Comparison of ENCODE assay signal across 20 cellular contexts in genomic region chr17:11285946-11286345, GRCh38. TPM values are rescaled to one million over a fixed set of nuclear protein-coding genes. Genes with fewer than 3 reads are reported as not detected.
A peak's percentile ranks its signal among the peaks of the same experiment; 100 is the strongest.
DNase-seq lines count a peak whose midpoint lies in the region; ATAC-seq and TF ChIP-seq lines count a peak whose summit lies in the region.
"Had no signal": no experiment of that assay in that cellular context is flagged by ENCODE, and none has a peak within 500 bp of the region (broad histone marks: within the 10 kb centered on the region; RNA-seq: fewer than 3 reads in every experiment).

No MANE protein-coding gene starts in this region.

- H3K23ac ChIP-seq in H9 (ENCODE audit: insufficient read length, low read depth, low read length), result no peak overlapping the region

- no peak overlapping the region for H3K27ac Mint-ChIP-seq in H9
- H3K27ac Mint-ChIP-seq: B cell; CD4-positive, alpha-beta T cell; CD8-positive, alpha-beta T cell had no signal

- no peaks in the 10 kb centered on the region for H3K79me1 ChIP-seq in H9 (ENCODE audit: insufficient read depth, low read depth, low read length, poor library complexity, severe bottlenecking)

- H2BK12ac ChIP-seq in H9 (ENCODE audit: insufficient read length, low read depth, low read length), result no peak overlapping the region

- H3T11ph ChIP-seq in H9 (ENCODE audit: low read length), result no peak overlapping the region

- ATAC-seq in HG02970 (IDR thresholded peaks at IDR 0.05; ENCODE audit: low FRiP score, unreplicated experiment), result no peak
- ATAC-seq: A549; CD8-positive, alpha-beta T cell had no signal

- H2BK20ac ChIP-seq in H9 (ENCODE audit: low read depth, low read length, poor library complexity, severe bottlenecking), result no peak overlapping the region

- POLR2A ChIA-PET in OCI-LY7 (lab: Charles Lee), result no interaction called here

- H2AK5ac ChIP-seq in H9 (ENCODE audit: insufficient read length, low read length), result no peak overlapping the region

- H3K18ac ChIP-seq in H9 (ENCODE audit: insufficient read length, low read depth, low read length), result no peak overlapping the region

- H4K91ac ChIP-seq in H9 (ENCODE audit: insufficient read length, low read depth, low read length), result no peak overlapping the region

- BruUV-seq in OCI-LY7 (replicated peaks; lab: Mats Ljungman, UMichigan), result no TSS peak

- H3K27me3 ChIP-seq in H9 (ENCODE audit: insufficient read depth, low read length), result no peaks in the 10 kb centered on the region
- H3K27me3 ChIP-seq in vagina, result no peaks in the 10 kb centered on the region
- H3K27me3 ChIP-seq: BLaER1 treated with 17β-estradiol and CSF1 and Interleukin-3, amounts not matched to agents 10 nM and 100 nM had no signal

- H2BK15ac ChIP-seq in H9 (ENCODE audit: low read depth, low read length), result no peak overlapping the region

- H3K4me1 ChIP-seq in H9 (ENCODE audit: insufficient read depth, low read length) (peaks cover 5% of the 10 kb centered on the region; the same call in 1 of the 2 replicates), vagina (no peaks in the 10 kb centered on the region), OCI-LY7 (ENCODE audit: insufficient read depth, low read length, poor library complexity, severe bottlenecking) (no peaks in the 10 kb centered on the region)
- H3K4me1 ChIP-seq: A549; BLaER1 treated with 17β-estradiol and CSF1 and Interleukin-3, amounts not matched to agents 10 nM and 100 nM; Caco-2 had no signal

- H3K9me3 ChIP-seq in H9 (ENCODE audit: control insufficient read depth, low read depth, low read length) (no peaks in the 10 kb centered on the region), vagina (no peaks in the 10 kb centered on the region), OCI-LY7 (ENCODE audit: low read length) (no peaks in the 10 kb centered on the region)
- H3K9me3 ChIP-seq: A549, Caco-2 had no signal

- WGBS in H9 (ENCODE audit: extremely low coverage, insufficient read length, low lambda C conversion rate), result no CpG with 5 or more reads among the region's 5 CpGs

- CTCF ChIA-PET in OCI-LY7 (lab: Charles Lee; ENCODE audit: unreplicated experiment), result no interaction called here

- H4K20me1 ChIP-seq in H9 (ENCODE audit: control insufficient read depth, insufficient read depth, insufficient read length) (no peaks in the 10 kb centered on the region), OCI-LY7 (ENCODE audit: insufficient read depth, low read length) (no peaks in the 10 kb centered on the region)
- H4K20me1 ChIP-seq: BLaER1 treated with 17β-estradiol and CSF1 and Interleukin-3, amounts not matched to agents 10 nM and 100 nM had no signal

- no peak overlapping the region for H3K4me3 Mint-ChIP-seq in H9
- H3K4me3 Mint-ChIP-seq: B cell; CD4-positive, alpha-beta T cell; CD8-positive, alpha-beta T cell had no signal

- no peak overlapping the region for H2BK5ac ChIP-seq in H9 (ENCODE audit: insufficient read length, low read length)

- H3K27ac ChIP-seq in H9 (ENCODE audit: insufficient read length, low read depth, low read length) (no peak overlapping the region), vagina (no peak overlapping the region), OCI-LY7 (ENCODE audit: low read depth, low read length, poor library complexity, severe bottlenecking) (no peak overlapping the region)
- H3K27ac ChIP-seq: 22Rv1; A549; BLaER1 treated with 17β-estradiol and CSF1 and Interleukin-3, amounts not matched to agents 10 nM and 100 nM; C4-2B had no signal

- no peak overlapping the region for H3K56ac ChIP-seq in H9 (ENCODE audit: insufficient read length, low read depth, low read length)

- no peak for TF ChIP-seq POLR2A in vagina (IDR thresholded peaks at IDR 0.05)

- no peak overlapping the region for H2BK120ac ChIP-seq in H9 (ENCODE audit: low read depth, low read length, poor library complexity, severe bottlenecking)

- H3K4me3 ChIP-seq in vagina, result no peak overlapping the region
- H3K4me3 ChIP-seq in OCI-LY7 (ENCODE audit: low read depth, low read length, poor library complexity, severe bottlenecking), result no peak overlapping the region
- H3K4me3 ChIP-seq: A549; BLaER1 treated with 17β-estradiol and CSF1 and Interleukin-3, amounts not matched to agents 10 nM and 100 nM had no signal

- H4K8ac ChIP-seq in H9 (replicated peaks; ENCODE audit: insufficient read length, low read depth, low read length), result no peak overlapping the region

- peaks cover 14 to 17% of the 10 kb centered on the region in 2 experiments for H3K4me1 Mint-ChIP-seq in H9
- H3K4me1 Mint-ChIP-seq: B cell had no signal

- no peak overlapping the region for H3K14ac ChIP-seq in H9 (ENCODE audit: insufficient read depth, low read length)

- peak; percentile 14 for DNase-seq in H9
- DNase-seq in ecto neural progenitor cell (ENCODE audit: low spot score), result peak; percentile 19
- peak; percentile 31 for DNase-seq in islet precursor cell
- peak; percentile 77 to 82 for DNase-seq in vagina (ENCODE audit: extremely low spot score in 2 of 2)
- DNase-seq in GM13977 (ENCODE audit: low spot score), result no peak
- DNase-seq in OCI-LY7 (ENCODE audit: low spot score), result no peak
- DNase-seq: AML-193; Caco-2; Calu3; CD4-positive, alpha-beta T cell; CD8-positive, alpha-beta T cell; DMS79 treated with DMSO at 0.1 percent for 48 hours; GF-D8 had no signal

- H3K4me2 ChIP-seq in H9 (ENCODE audit: insufficient read depth, insufficient read length, low read length) (no peak overlapping the region), OCI-LY7 (ENCODE audit: low read length) (no peak overlapping the region)
- H3K4me2 ChIP-seq: A549; BLaER1 treated with 17β-estradiol and CSF1 and Interleukin-3, amounts not matched to agents 10 nM and 100 nM had no signal

- H3K9ac ChIP-seq in H9 (ENCODE audit: extremely low read depth, insufficient read length, low read length), result no peak overlapping the region
- H3K9ac ChIP-seq: BLaER1 treated with 17β-estradiol and CSF1 and Interleukin-3, amounts not matched to agents 10 nM and 100 nM had no signal

- no peaks in the 10 kb centered on the region for H3K79me2 ChIP-seq in H9 (ENCODE audit: insufficient read depth, low read length)
- H3K79me2 ChIP-seq in OCI-LY7 (ENCODE audit: insufficient read depth, low read depth, low read length), result no peaks in the 10 kb centered on the region

- no peaks in the 10 kb centered on the region for H3K9me2 ChIP-seq in OCI-LY7 (ENCODE audit: insufficient read depth, low read length)

- H3K27me3 Mint-ChIP-seq in H9 (ENCODE audit: low read depth), result no peaks in the 10 kb centered on the region; the same call in 1 of the 2 replicates
- H3K27me3 Mint-ChIP-seq: B cell; CD4-positive, alpha-beta T cell had no signal

- no peak overlapping the region for H4K5ac ChIP-seq in H9 (ENCODE audit: insufficient read length, low read depth, low read length)

- H2AFZ ChIP-seq in H9 (ENCODE audit: low read length), result no peak overlapping the region
- no peak overlapping the region for H2AFZ ChIP-seq in OCI-LY7 (ENCODE audit: low read length)

- H3K36me3 Mint-ChIP-seq in H9 (ENCODE audit: insufficient read depth in 1 of 3, low read depth in 3 of 3), result peaks cover 0 to 7% (median 4%) of the 10 kb centered on the region in 3 experiments; a peak in 3 of 7 replicates
- H3K36me3 Mint-ChIP-seq: CD8-positive, alpha-beta T cell had no signal

- in situ Hi-C loops in GM13977 (cut with MboI; ENCODE audit: low pct_unique_long_range_greater_than_20kb, low sequenced_read_pairs, unreplicated experiment), result no loop called here

- no peaks in the 10 kb centered on the region for H3K23me2 ChIP-seq in H9 (ENCODE audit: insufficient read length, low read depth, low read length, poor library complexity, severe bottlenecking)

- H3K36me3 ChIP-seq in vagina, result no peaks in the 10 kb centered on the region
- H3K36me3 ChIP-seq in OCI-LY7 (ENCODE audit: insufficient read depth, low read length), result no peaks in the 10 kb centered on the region
- H3K36me3 ChIP-seq: BLaER1 treated with 17β-estradiol and CSF1 and Interleukin-3, amounts not matched to agents 10 nM and 100 nM had no signal

- H3K4ac ChIP-seq in H9 (ENCODE audit: low read depth, low read length), result no peak overlapping the region

- TF ChIP-seq CTCF in H9 (conservative IDR thresholded peaks at IDR 0.05) (no peak), vagina (IDR thresholded peaks at IDR 0.05) (no peak), GM13977 (IDR thresholded peaks at IDR 0.05; ENCODE audit: extremely low read depth, insufficient read depth, missing control alignments) (no peak), OCI-LY7 (conservative IDR thresholded peaks at IDR 0.05; ENCODE audit: low read length) (no peak)

- peaks cover 3 to 6% of the 10 kb centered on the region in 2 experiments; a peak in 3 of 5 replicates for H3K9me3 Mint-ChIP-seq in H9

- intact Hi-C loops in vagina (cut with DNase I), result no loop called here
- intact Hi-C loops in OCI-LY7 (cut with micrococcal nuclease; ENCODE audit: unreplicated experiment), result no loop called here

RNA-seq across cellular contexts. Expression of gene SHISA6, which starts 44.9 kb away (rescaled TPM):
- total RNA-seq in H9 (2021), result 1.9 and 2.9 TPM in 2 replicates
- 1.5 TPM for total RNA-seq in vagina
- not detected in 2 replicates for total RNA-seq in OCI-LY7 (2014; rRNA removed; shearing (Covaris generic))
- total RNA-seq in OCI-LY7 (2022), result not detected in 2 replicates
- total RNA-seq: A172; B cell; Calu3; CD4-positive, alpha-beta T cell; CD8-positive, alpha-beta T cell had no signal

Comparison
In these comparisons a context has a peak if more than half of its experiments do, and no peak if none do; other contexts are left out.
1. DNase-seq: peak in H9 (single experiment), ecto neural progenitor cell (single experiment), islet precursor cell (single experiment) and vagina (2 of 2); none in GM13977 (single experiment) and OCI-LY7 (single experiment).